8 cellular contexts compared by ENCODE assay signal in the genomic region with DNA sequence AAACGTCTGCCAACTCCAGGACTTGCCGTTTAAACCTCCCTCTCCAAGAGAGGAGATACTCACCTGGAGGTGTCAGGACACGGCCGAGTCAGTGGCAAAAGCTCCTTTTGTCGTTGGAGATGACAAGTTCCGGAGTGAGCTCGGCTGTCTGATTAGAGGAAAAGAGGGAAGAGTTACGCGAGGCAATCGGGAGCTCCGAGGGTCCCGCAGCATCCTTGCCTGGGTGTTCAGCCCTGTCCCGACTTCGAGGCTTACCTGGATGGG. TPM values are rescaled to one million over a fixed set of nuclear protein-coding genes. Genes with fewer than 3 reads are reported as not detected.
DNase-seq lines count a peak whose midpoint lies in the region; ATAC-seq and TF ChIP-seq lines count a peak whose summit lies in the region.

No MANE protein-coding gene starts in this region.

- H3K9me3 ChIP-seq in HUES6 (ENCODE audit: control insufficient read depth, insufficient read depth, low read depth, low read length), result no peaks in the 10 kb centered on the region
- H3K9me3 ChIP-seq in breast epithelium, result no peaks in the 10 kb centered on the region
- H3K9me3 ChIP-seq in mucosa of stomach (ENCODE audit: control insufficient read depth, low read length), result no peaks in the 10 kb centered on the region

- H3K9ac ChIP-seq in HUES6 (ENCODE audit: low read length) (peak overlapping the region; percentile 94), mucosa of stomach (ENCODE audit: low read length) (peak overlapping the region; percentile 97)

- H3K27me3 ChIP-seq in ACC112 (ENCODE audit: insufficient read depth, low read length), result no peaks in the 10 kb centered on the region
- peaks cover 12% of the 10 kb centered on the region; the same call in 1 of the 2 replicates for H3K27me3 ChIP-seq in HUES6 (ENCODE audit: control insufficient read depth, insufficient read depth, low read length)
- H3K27me3 ChIP-seq in breast epithelium, result no peaks in the 10 kb centered on the region
- no peaks in the 10 kb centered on the region for H3K27me3 ChIP-seq in mucosa of stomach (ENCODE audit: control insufficient read depth, insufficient read depth, low read length)

- H3K27ac ChIP-seq in ACC112 (ENCODE audit: low read depth, low read length), result peak overlapping the region; percentile 95
- peak overlapping the region; percentile 95; the same call in 1 of the 2 replicates for H3K27ac ChIP-seq in HUES6 (ENCODE audit: low read depth, low read length)
- peak overlapping the region; percentile 93 to 94 for H3K27ac ChIP-seq in breast epithelium

- TF ChIP-seq CTCF in breast epithelium (IDR thresholded peaks at IDR 0.05), result no peak

- H2AFZ ChIP-seq in ACC112 (ENCODE audit: low read length, unreplicated experiment), result no peak overlapping the region

- H3K4me3 ChIP-seq in ACC112 (ENCODE audit: low read depth, low read length) (peak overlapping the region; percentile 94), HUES6 (ENCODE audit: low read depth, low read length) (peak overlapping the region; percentile 73), breast epithelium (peak overlapping the region; percentile 67 to 79 (median 68)), mucosa of stomach (ENCODE audit: low read length) (peak overlapping the region; percentile 99)

- H3K4me1 ChIP-seq in ACC112 (ENCODE audit: control insufficient read depth, insufficient read depth, low read length, unreplicated experiment), result peaks cover 59% of the 10 kb centered on the region
- peaks cover 63% of the 10 kb centered on the region for H3K4me1 ChIP-seq in HUES6 (ENCODE audit: control insufficient read depth, insufficient read depth, low read length)
- peaks cover 0 to 7% of the 10 kb centered on the region in 2 donors for H3K4me1 ChIP-seq in breast epithelium
- peaks cover 68% of the 10 kb centered on the region for H3K4me1 ChIP-seq in mucosa of stomach (ENCODE audit: control insufficient read depth, insufficient read depth, low read length)

- H3K36me3 ChIP-seq in ACC112 (ENCODE audit: insufficient read depth, low read length) (peaks cover 20% of the 10 kb centered on the region; the same call in 1 of the 2 replicates), HUES6 (ENCODE audit: control insufficient read depth, insufficient read depth, low read length) (peaks cover 16% of the 10 kb centered on the region), breast epithelium (no peaks in the 10 kb centered on the region), mucosa of stomach (ENCODE audit: control insufficient read depth, insufficient read depth, low read length) (peaks cover 8% of the 10 kb centered on the region)

- H3K79me2 ChIP-seq in ACC112 (ENCODE audit: control insufficient read depth, insufficient read depth, low read length, unreplicated experiment), result peaks cover 31% of the 10 kb centered on the region

- intact Hi-C loops in breast epithelium (cut with DNase I; ENCODE audit: low total_unique reads), result no loop called here

- no peak for ATAC-seq in HG03045 (IDR thresholded peaks at IDR 0.05; ENCODE audit: unreplicated experiment)
- ATAC-seq in GM19455 (IDR thresholded peaks at IDR 0.05; ENCODE audit: unreplicated experiment), result no peak

- no peak for TF ChIP-seq POLR2A in breast epithelium (IDR thresholded peaks at IDR 0.05)
- no peak for TF ChIP-seq POLR2A in erythroblast (IDR thresholded peaks at IDR 0.05; ENCODE audit: low read length)

- DNase-seq in breast epithelium (ENCODE audit: low spot score in 2 of 2) (no peak), erythroblast (lab: John Stamatoyannopoulos, UW) (no peak), D341Med (ENCODE audit: low spot score) (no peak)

RNA-seq across cellular contexts. Expression of a gene that starts 0.5 kb away (rescaled TPM):
- total RNA-seq in breast epithelium, result 100 to 1,000 TPM in 1 of 3 donors, 10 to 100 TPM in 2; 79.9 to 133 (median 90.9) TPM

RNA-seq across cellular contexts. Expression of a gene that starts 27.8 kb away (rescaled TPM):
- under 1 TPM; under 0.01 to 0.73 (median 0.33) TPM for total RNA-seq in breast epithelium
